ENCODE assay signal across 1 cellular context in the genomic region with DNA sequence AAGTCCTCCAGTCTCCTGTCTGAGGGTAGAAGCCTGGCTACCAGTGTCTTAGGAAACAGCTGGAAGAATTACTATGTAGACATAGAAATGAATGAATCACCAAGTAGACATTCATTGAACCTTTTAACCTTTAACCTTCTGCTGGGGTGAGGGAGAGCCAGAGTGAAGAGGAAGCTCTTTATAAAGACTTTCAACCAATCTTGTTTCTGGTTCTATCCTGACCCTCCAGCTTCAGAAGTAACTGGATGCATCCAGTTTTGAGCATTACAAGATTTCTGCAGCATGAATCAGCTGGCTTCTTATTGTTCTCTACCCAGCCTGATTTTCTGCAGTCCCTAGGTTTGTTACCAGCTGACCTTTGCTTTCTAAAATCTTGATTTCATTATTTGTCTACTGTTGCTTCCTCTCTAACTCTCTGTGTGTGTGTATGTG.
TF ChIP-seq lines count a peak whose summit lies in the region.

No MANE protein-coding gene starts in this region.

TF ChIP-seq in IMR-90, 13 proteins besides CTCF, POLR2A, EP300 and RAD21 (continued from another document):
- TF ChIP-seq, protein P1, sequence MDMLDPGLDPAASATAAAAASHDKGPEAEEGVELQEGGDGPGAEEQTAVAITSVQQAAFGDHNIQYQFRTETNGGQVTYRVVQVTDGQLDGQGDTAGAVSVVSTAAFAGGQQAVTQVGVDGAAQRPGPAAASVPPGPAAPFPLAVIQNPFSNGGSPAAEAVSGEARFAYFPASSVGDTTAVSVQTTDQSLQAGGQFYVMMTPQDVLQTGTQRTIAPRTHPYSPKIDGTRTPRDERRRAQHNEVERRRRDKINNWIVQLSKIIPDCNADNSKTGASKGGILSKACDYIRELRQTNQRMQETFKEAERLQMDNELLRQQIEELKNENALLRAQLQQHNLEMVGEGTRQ (IDR thresholded peaks at IDR 0.05; ENCODE audit: low read depth, low read length) = no peak
- no peak for TF ChIP-seq CHD1 (IDR thresholded peaks at IDR 0.05; ENCODE audit: low read depth, low read length)
- TF ChIP-seq SMC3 (IDR thresholded peaks at IDR 0.05; ENCODE audit: low read depth, low read length) = no peak
